Comparison of ENCODE assay signal across 1 cellular context in the genomic region with DNA sequence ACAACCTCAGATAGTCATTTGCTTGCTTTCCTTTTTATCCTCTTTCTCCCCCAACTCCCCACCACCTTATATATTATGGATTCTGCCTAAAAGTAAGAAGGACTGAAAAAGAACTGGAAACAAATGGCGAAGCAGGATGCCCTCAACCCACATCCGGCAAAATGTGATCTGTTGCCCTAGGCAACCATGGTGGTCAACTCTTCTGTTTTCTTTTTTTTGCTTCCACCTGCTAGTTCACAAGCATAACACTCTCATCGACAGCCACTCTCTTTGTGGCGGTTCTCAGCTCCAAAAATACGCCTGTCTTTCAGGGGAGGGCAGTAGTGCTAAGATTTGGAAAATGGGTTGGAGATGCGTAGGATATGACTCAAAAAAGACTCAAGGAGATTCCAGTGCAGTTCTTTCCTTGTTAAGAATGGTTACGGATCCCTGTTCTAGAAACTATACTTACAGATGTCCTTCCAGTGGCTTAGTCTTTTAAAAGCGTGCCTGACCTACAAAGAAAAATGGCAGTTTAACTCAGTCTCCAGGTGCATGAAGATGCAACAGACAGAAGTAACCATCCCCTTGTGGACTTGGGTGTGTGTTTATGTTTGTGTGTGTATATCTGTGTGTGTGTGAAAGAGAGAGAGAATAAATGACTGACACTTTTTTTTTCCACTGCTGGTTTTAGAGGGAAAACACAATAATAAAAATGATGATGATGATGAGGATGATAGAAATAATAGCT.
TF ChIP-seq lines count a peak whose summit lies in the region.

No MANE protein-coding gene starts in this region.

TF ChIP-seq in WTC11, 78 proteins besides CTCF, POLR2A, EP300 and RAD21 (continued from another document):
- no peak for TF ChIP-seq PRDM15 (CRISPR knock-in tag; IDR thresholded peaks at IDR 0.05)
- no peak for TF ChIP-seq ATF2 (CRISPR knock-in tag; IDR thresholded peaks at IDR 0.05; ENCODE audit: borderline replicate concordance, low read depth)
- no peak for TF ChIP-seq ZNF317 (CRISPR knock-in tag; IDR thresholded peaks at IDR 0.05; ENCODE audit: borderline replicate concordance, low read depth)
- no peak for TF ChIP-seq TEAD1 (CRISPR knock-in tag; IDR thresholded peaks at IDR 0.05)
- TF ChIP-seq ZNF416 (CRISPR knock-in tag; IDR thresholded peaks at IDR 0.05), result no peak
- no peak for TF ChIP-seq CREM (CRISPR knock-in tag; IDR thresholded peaks at IDR 0.05)
- no peak for TF ChIP-seq ZNF232 (CRISPR knock-in tag; IDR thresholded peaks at IDR 0.05)
